ENCODE assay signal across 20 cellular contexts in genomic region chr16:23055481-23055880, GRCh38.
"Had no signal": no experiment of that assay in that cellular context is flagged by ENCODE, and none has a peak within 500 bp of the region (broad histone marks: within the 10 kb centered on the region; RNA-seq: fewer than 3 reads in every experiment).

No MANE protein-coding gene starts in this region.

- H3K9ac ChIP-seq: parathyroid adenoma had no signal

- H3K9me3 ChIP-seq: body of pancreas, heart right ventricle, mucosa of descending colon, testis, vagina had no signal

- H3K4me1 ChIP-seq: body of pancreas, parathyroid adenoma, testis, vagina had no signal

- H2AFZ ChIP-seq: parathyroid adenoma had no signal

- H3K27ac ChIP-seq: body of pancreas, epithelial cell of prostate, heart right ventricle, parathyroid adenoma, skin epidermis, testis, vagina had no signal

- DNase-seq: activated gamma-delta T cell treated with Interleukin-2 at 50 U/mL for 16 hours; activated T-cell treated with anti-CD3 and anti-CD28 coated beads, Interleukin-2, amount 50 U/mL, for 1 hour; anterior cingulate cortex; body of pancreas; foreskin fibroblast; heart right ventricle; left colon; mesendoderm; mucosa of descending colon; nephron progenitor cell; right cardiac atrium; stimulated activated CD4-positive, alpha-beta T cell treated with anti-CD3 and anti-CD28 coated beads, Interleukin-2, amount 100 ng/mL, for 24 hours; stimulated activated CD8-positive, alpha-beta memory T cell treated with anti-CD3 and anti-CD28 coated beads, Interleukin-4, amount 100 ng/mL, for 48 hours; stimulated activated naive B cell treated with anti-CD40 and anti-IgM and Interleukin-4, amounts not matched to agents 10 μg/mL and 1 μg/mL and 100 μg/mL, for 72 hours; testis; trophoblast cell had no signal

- H3K4me3 ChIP-seq: body of pancreas, heart right ventricle, mucosa of descending colon, skin epidermis, testis, vagina had no signal

- H3K27me3 ChIP-seq: testis, vagina had no signal

- H3K36me3 ChIP-seq: heart right ventricle, vagina had no signal
